Comparison of ENCODE assay signal across 25 cellular contexts in genomic region chr13:30121244-30121643, GRCh38.
"Had no signal": no experiment of that assay in that cellular context is flagged by ENCODE, and none has a peak within 500 bp of the region (broad histone marks: within the 10 kb centered on the region; RNA-seq: fewer than 3 reads in every experiment).

No MANE protein-coding gene starts in this region.

- H3K27me3 ChIP-seq: cardiac muscle cell had no signal

- H3K36me3 ChIP-seq: brain microvascular endothelial cell, cardiac muscle cell, SJCRH30 had no signal

- H3K9me3 ChIP-seq: SJCRH30 had no signal

- DNase-seq: activated CD4-positive, alpha-beta memory T cell treated with anti-CD3 and anti-CD28 coated beads for 36 hours; activated CD4-positive, alpha-beta T cell treated with anti-CD3 and anti-CD28 coated beads, Interleukin-2, amount 10 ng/mL, durations not matched to agents 7 days and 5 days; activated CD4-positive, CD25-positive, alpha-beta regulatory T cell; activated CD8-positive, alpha-beta memory T cell treated with anti-CD3 and anti-CD28 coated beads for 24 hours; activated gamma-delta T cell treated with Interleukin-2 at 50 U/mL for 16 hours; activated naive CD8-positive, alpha-beta T cell treated with anti-CD3 and anti-CD28 coated beads for 36 hours; activated T-cell treated with anti-CD3 and anti-CD28 coated beads, Interleukin-2, amount 50 U/mL, for 4 hours; brain microvascular endothelial cell; MV-4-11; NCI-H1092 treated with DMSO at 0.1 percent for 48 hours; NCI-H1417 treated with DMSO at 0.1 percent for 48 hours; NCI-H1694; NCI-H2029; NCI-H2107; NCI-H345; NCI-H510A; NCI-H526 treated with DMSO at 0.1 percent for 48 hours; NCI-H82; OCI-M1; Right ventricle myocardium superior; SJCRH30; SW 1271 had no signal

- H3K4me3 ChIP-seq: cardiac muscle cell, SJCRH30 had no signal

- H3K27ac ChIP-seq: brain microvascular endothelial cell, cardiac muscle cell, RWPE1, SJCRH30, VCaP had no signal
